ENCODE assay signal across 11 cellular contexts in genomic region chr3:43675593-43675992, GRCh38.
"Had no signal": no experiment of that assay in that cellular context is flagged by ENCODE, and none has a peak within 500 bp of the region (broad histone marks: within the 10 kb centered on the region; RNA-seq: fewer than 3 reads in every experiment).

No MANE protein-coding gene starts in this region.

- H2AFZ ChIP-seq: GM23248, GM23338 had no signal

- H3K9ac ChIP-seq: GM23248 had no signal

- H3K4me3 ChIP-seq: GM23248, GM23338, HAP-1 had no signal

- H3K4me1 ChIP-seq: HAP-1 had no signal

- ATAC-seq: GM23338, HCT116 had no signal

- H3K9me3 ChIP-seq: HAP-1 had no signal

- DNase-seq: GM23248, GOT3, H7, H9, HCEC 1CT, HFFc6 had no signal

- H3K27ac ChIP-seq: GM23248 had no signal

- FAIRE-seq: H1, H54 had no signal

- H3K4me2 ChIP-seq: GM23338 had no signal

- H3K36me3 ChIP-seq: HAP-1 had no signal
